Comparison of ENCODE assay signal across 8 cellular contexts in genomic region chr9:36995927-36996471, GRCh38. TPM values are rescaled to one million over a fixed set of nuclear protein-coding genes. Genes with fewer than 3 reads are reported as not detected.
DNase-seq lines count a peak whose midpoint lies in the region; ATAC-seq and TF ChIP-seq lines count a peak whose summit lies in the region.

No MANE protein-coding gene starts in this region.

- in situ Hi-C loops in Panc1 (cut with HindIII; ENCODE audit: low pct_unique_long_range_greater_than_20kb, low sequenced_read_pairs) = no loop called here

- H3K4me3 ChIP-seq in HUES48 (ENCODE audit: low read depth, low read length) (peak overlapping the region; percentile 36; the same call in 1 of the 2 replicates), Panc1 (ENCODE audit: low read depth in 2 of 2, low read length in 2 of 2) (peak overlapping the region; percentile 14 to 28; a peak in 3 of 4 replicates), gastroesophageal sphincter (no peak overlapping the region)

- TF ChIP-seq CTCF in 22Rv1 (IDR thresholded peaks at IDR 0.05) = peak; percentile 83
- TF ChIP-seq CTCF in Panc1 (IDR thresholded peaks at IDR 0.05) = no peak
- TF ChIP-seq CTCF in gastroesophageal sphincter (IDR thresholded peaks at IDR 0.05) = peak in 1 of 4 experiments; percentile 41

- intact Hi-C loops in Panc1 (cut with micrococcal nuclease; ENCODE audit: unreplicated experiment) = loop anchor here (5.0 to 10.0 kb wide), 6 partner anchors 69 to 416 kb away; partner anchors contain the start of gene ZCCHC7

- CTCF ChIA-PET in Panc1 (lab: Charles Lee) = interaction anchor here (0.5 to 1.9 kb wide), 11 partner anchors 11 to 416 kb away, joined by 3 to 13 read pairs (median 5); no protein-coding TSS in a partner anchor

- POLR2A ChIA-PET in Panc1 (lab: Charles Lee) = interaction anchor here (0.7 kb wide), 1 partner anchor 18 kb away, joined by 3 read pairs; no protein-coding TSS in a partner anchor

- H3K9ac ChIP-seq in HUES48 (ENCODE audit: low read depth, low read length) = no peak overlapping the region

- H3K9me3 Mint-ChIP-seq in activated T-cell treated with anti-CD3 and anti-CD28 coated beads, Interleukin-2, amount 50 U/mL, for 4 hours = peaks cover 6% of the 10 kb centered on the region

- H3K4me3 Mint-ChIP-seq in activated T-cell treated with anti-CD3 and anti-CD28 coated beads, Interleukin-2, amount 50 U/mL, for 4 hours = peak overlapping the region; percentile 65

- ATAC-seq in Panc1 (peak; percentile 92), gastroesophageal sphincter (peak; percentile 23), GM21619 (IDR thresholded peaks at IDR 0.05; ENCODE audit: unreplicated experiment) (no peak)
- ATAC-seq in activated T-cell treated with anti-CD3 and anti-CD28 coated beads, Interleukin-2, amount 50 U/mL, for 4 hours = peak; percentile 76 to 77

- peak; percentile 37 for TF ChIP-seq POLR2A in GM15510 (IDR thresholded peaks at IDR 0.05; ENCODE audit: borderline replicate concordance, extremely low read depth, insufficient read length)
- TF ChIP-seq POLR2A in gastroesophageal sphincter (IDR thresholded peaks at IDR 0.05) = no peak

- H3K4me1 Mint-ChIP-seq in activated T-cell treated with anti-CD3 and anti-CD28 coated beads, Interleukin-2, amount 50 U/mL, for 4 hours (ENCODE audit: low read depth) = peaks cover 4% of the 10 kb centered on the region

- TF ChIP-seq EP300 in gastroesophageal sphincter (IDR thresholded peaks at IDR 0.05) = no peak

- DNase-seq in Panc1 (ENCODE audit: low read depth, low spot score) = peak; percentile 63
- DNase-seq in activated T-cell treated with anti-CD3 and anti-CD28 coated beads, Interleukin-2, amount 50 U/mL, for 4 hours = peak; percentile 51
- DNase-seq in putamen (ENCODE audit: low spot score) = peak; percentile 7

- WGBS in gastroesophageal sphincter (ENCODE audit: low coverage in 1 of 2), 2 donors = 60 to 90% methylated on average over 1 to 2 of the region's 15 CpGs

- H3K4me1 ChIP-seq in HUES48 (ENCODE audit: control insufficient read depth, insufficient read depth, low read length) = peaks cover 8% of the 10 kb centered on the region
- peaks cover 4% of the 10 kb centered on the region for H3K4me1 ChIP-seq in Panc1 (ENCODE audit: control insufficient read depth, insufficient read depth, low read length)
- no peaks in the 10 kb centered on the region for H3K4me1 ChIP-seq in gastroesophageal sphincter

- no peaks in the 10 kb centered on the region for H3K9me3 ChIP-seq in HUES48 (ENCODE audit: control insufficient read depth, insufficient read depth, low read length)
- peaks cover 5% of the 10 kb centered on the region; the same call in 1 of the 2 replicates for H3K9me3 ChIP-seq in Panc1 (ENCODE audit: control insufficient read depth, insufficient read depth, low read depth, low read length)
- H3K9me3 ChIP-seq in gastroesophageal sphincter = peaks cover 0 to 7% (median 2%) of the 10 kb centered on the region in 3 donors

- H3K27ac ChIP-seq in 22Rv1 (no peak overlapping the region), HUES48 (ENCODE audit: low read depth, low read length) (no peak overlapping the region), Panc1 (ENCODE audit: low read length) (peak overlapping the region; percentile 24; the same call in 1 of the 2 replicates), gastroesophageal sphincter (no peak overlapping the region)

- H3K36me3 ChIP-seq in HUES48 (ENCODE audit: control insufficient read depth, insufficient read depth, low read length) (no peaks in the 10 kb centered on the region), Panc1 (ENCODE audit: control insufficient read depth, insufficient read depth, low read length) (no peaks in the 10 kb centered on the region), gastroesophageal sphincter (no peaks in the 10 kb centered on the region)

- H3K27me3 Mint-ChIP-seq in activated T-cell treated with anti-CD3 and anti-CD28 coated beads, Interleukin-2, amount 50 U/mL, for 4 hours (ENCODE audit: low read depth) = peaks cover 32% of the 10 kb centered on the region

- peaks cover 64% of the 10 kb centered on the region for H3K27me3 ChIP-seq in HUES48 (ENCODE audit: control insufficient read depth, insufficient read depth, low read length)
- no peaks in the 10 kb centered on the region for H3K27me3 ChIP-seq in Panc1 (ENCODE audit: control insufficient read depth, insufficient read depth, low read length)
- peaks cover 91% of the 10 kb centered on the region for H3K27me3 ChIP-seq in gastroesophageal sphincter

- BruUV-seq in Panc1 (replicated peaks; lab: Mats Ljungman, UMichigan) = no TSS peak

- H3K36me3 Mint-ChIP-seq in activated T-cell treated with anti-CD3 and anti-CD28 coated beads, Interleukin-2, amount 50 U/mL, for 4 hours (ENCODE audit: insufficient read depth) = no peaks in the 10 kb centered on the region

RNA-seq across cellular contexts. Expression of gene PAX5, which starts 38.1 kb away (rescaled TPM):
- 0.39 TPM for total RNA-seq in Panc1 (2021; ENCODE audit: unreplicated experiment)
- 0.05 TPM for polyA plus RNA-seq in Panc1 (2012; ENCODE audit: insufficient read length)
- 1 to 10 TPM; 1.2 to 8.6 (median 1.7) TPM for total RNA-seq in activated T-cell treated with anti-CD3 and anti-CD28 coated beads, Interleukin-2, amount 50 U/mL, for 4 hours
- under 1 TPM in 1 of 4 donors, not detected in 3; under 0.01 TPM for total RNA-seq in gastroesophageal sphincter

Comparison
In these comparisons a context has a peak if more than half of its experiments do, and no peak if none do; other contexts are left out.
1. H3K4me3 ChIP-seq: peak in HUES48 (single experiment) and Panc1 (2 of 2); none in gastroesophageal sphincter (0 of 2).
2. DNase-seq: peak in every context shown above with its lines; median percentile 63 in Panc1; 51 in activated T-cell treated with anti-CD3 and anti-CD28 coated beads, Interleukin-2, amount 50 U/mL, for 4 hours; 7 in putamen.